8 cellular contexts compared by ENCODE assay signal in genomic region chrX:103607385-103608304, GRCh38. TPM values are rescaled to one million over a fixed set of nuclear protein-coding genes. Genes with fewer than 3 reads are reported as not detected.
DNase-seq lines count a peak whose midpoint lies in the region; ATAC-seq and TF ChIP-seq lines count a peak whose summit lies in the region.

TSS of gene TCEAL3 (plus strand) at chrX:103607963. CDS start at chrX:103609065, 1,102 bp downstream.

- CTCF ChIA-PET in PC-9 (lab: Charles Lee), result no interaction called here

- H3F3A ChIP-seq in PC-9 (ENCODE audit: insufficient read depth, low read depth), result no peaks in the 10 kb centered on the region

- peaks cover 5% of the 10 kb centered on the region for H3K27me3 Mint-ChIP-seq in progenitor cell of endocrine pancreas

- DNase-seq in AG09309 (ENCODE audit: low read depth), result no peak
- DNase-seq in PC-9, result peak in 1 of 2 experiments; percentile 39
- peak in 1 of 2 donors; percentile 79 for DNase-seq in ascending aorta (ENCODE audit: low spot score in 2 of 2)
- peak; percentile 74 for DNase-seq in left ventricle myocardium superior
- DNase-seq in progenitor cell of endocrine pancreas (ENCODE audit: low spot score, unreplicated experiment), result peak; percentile 30
- no peak for DNase-seq in pons (ENCODE audit: low spot score)

- H3K36me3 ChIP-seq in PC-9 (ENCODE audit: low read depth) (no peaks in the 10 kb centered on the region), ascending aorta (peaks cover 0 to 4% of the 10 kb centered on the region in 2 donors)

- H3K27ac ChIP-seq in PC-9 (no peak within 1 kb of the TSS), ascending aorta (peak within 1 kb of the TSS; percentile 93 to 94)

- POLR2A ChIA-PET in PC-9 (lab: Charles Lee; ENCODE audit: unreplicated experiment), result no interaction called here

- BruUV-seq in PC-9 (replicated peaks; lab: Mats Ljungman, UMichigan), result TSS peak; percentile 66

- intact Hi-C loops in PC-9 (cut with micrococcal nuclease; ENCODE audit: unreplicated experiment) (no loop called here), ascending aorta (cut with DNase I) (loop anchor here (2.0 to 5.0 kb wide), 3 partner anchors 21 to 80 kb away; partner anchors contain the start of genes MORF4L2 and TCEAL1), left ventricle myocardium superior (cut with micrococcal nuclease) (no loop called here)

- H3K9me3 ChIP-seq in PC-9 (ENCODE audit: insufficient read depth, low read depth) (no peaks in the 10 kb centered on the region), ascending aorta (no peaks in the 10 kb centered on the region)

- peak within 1 kb of the TSS; percentile 85 for H3K27ac Mint-ChIP-seq in progenitor cell of endocrine pancreas

- H3K4me3 ChIP-seq in AG09309 (ENCODE audit: control insufficient read depth, low read depth, low read length), result peak within 1 kb of the TSS; percentile 74
- peak within 1 kb of the TSS; percentile 65 for H3K4me3 ChIP-seq in PC-9
- H3K4me3 ChIP-seq in ascending aorta, result peak within 1 kb of the TSS; percentile 75 to 85

- H3K9me3 Mint-ChIP-seq in progenitor cell of endocrine pancreas (ENCODE audit: low read depth), result no peaks in the 10 kb centered on the region

- H3K4me3 Mint-ChIP-seq in progenitor cell of endocrine pancreas (ENCODE audit: low read depth), result peak within 1 kb of the TSS; percentile 81

- H3K36me3 Mint-ChIP-seq in progenitor cell of endocrine pancreas (ENCODE audit: insufficient read depth), result no peaks in the 10 kb centered on the region

- H3K4me1 Mint-ChIP-seq in progenitor cell of endocrine pancreas (ENCODE audit: low read depth), result peaks cover 3% of the 10 kb centered on the region

- H3K4me1 ChIP-seq in PC-9 (replicated peaks; ENCODE audit: insufficient read depth) (peaks cover 7% of the 10 kb centered on the region; the same call in 1 of the 2 replicates), ascending aorta (no peaks in the 10 kb centered on the region)

- H3K79me2 ChIP-seq in PC-9 (ENCODE audit: low read depth), result no peaks in the 10 kb centered on the region

- no peaks in the 10 kb centered on the region for H4K20me1 ChIP-seq in PC-9 (ENCODE audit: insufficient read depth)

- no peaks in the 10 kb centered on the region for H3K9me2 ChIP-seq in PC-9 (ENCODE audit: insufficient read depth)

- peak within 1 kb of the TSS; percentile 80 for H2AFZ ChIP-seq in PC-9

- TF ChIP-seq CTCF in AG09309 (IDR thresholded peaks at IDR 0.05; ENCODE audit: control insufficient read depth, insufficient read depth, low read depth, low read length, missing control alignments), result no peak
- TF ChIP-seq CTCF in PC-9 (conservative IDR thresholded peaks at IDR 0.05), result no peak
- no peak for TF ChIP-seq CTCF in ascending aorta (IDR thresholded peaks at IDR 0.05)
- TF ChIP-seq CTCF in progenitor cell of endocrine pancreas (IDR thresholded peaks at IDR 0.05; ENCODE audit: unreplicated experiment), result no peak

- H3K4me2 ChIP-seq in PC-9, result peak within 1 kb of the TSS; percentile 81

- H3K27me3 ChIP-seq in PC-9 (ENCODE audit: insufficient read depth, low read depth) (no peaks in the 10 kb centered on the region), ascending aorta (no peaks in the 10 kb centered on the region)

- ATAC-seq in GM18867 (IDR thresholded peaks at IDR 0.05; ENCODE audit: unreplicated experiment) (peak; percentile 82), HG03108 (IDR thresholded peaks at IDR 0.05; ENCODE audit: unreplicated experiment) (peak; percentile 74), left ventricle myocardium superior (peak; percentile 96)

RNA-seq across cellular contexts. Expression of gene TCEAL3, which starts in this region (rescaled TPM):
- total RNA-seq in PC-9 (2021) (11.7 and 12.8 TPM in 2 replicates), ascending aorta (11.3 TPM), left ventricle myocardium superior (24.5 TPM), progenitor cell of endocrine pancreas (14.4 and 15.1 TPM in 2 replicates)

Comparison
In these comparisons a context has a peak if more than half of its experiments do, and no peak if none do; other contexts are left out.
1. DNase-seq: peak in left ventricle myocardium superior (single experiment) and progenitor cell of endocrine pancreas (single experiment); none in AG09309 (single experiment) and pons (single experiment).
2. Peak in every context shown above with its lines, with median percentiles within 50 percentile points of each other: H3K4me3 ChIP-seq and ATAC-seq.